ENCODE assay signal across 21 cellular contexts in genomic region chr7:114478384-114478783, GRCh38.
"Had no signal": no experiment of that assay in that cellular context is flagged by ENCODE, and none has a peak within 500 bp of the region (broad histone marks: within the 10 kb centered on the region; RNA-seq: fewer than 3 reads in every experiment).

No MANE protein-coding gene starts in this region.

- H3K27me3 Mint-ChIP-seq: activated naive CD8-positive, alpha-beta T cell treated with anti-CD3 and anti-CD28 coated beads for 36 hours; natural killer cell treated with Interleukin-12 subunit alpha and Interleukin-12 subunit beta and Interleukin-15 and Interleukin-18, amount 100 ng/mL, for 72 hours; progenitor cell of endocrine pancreas had no signal

- H3K9me3 Mint-ChIP-seq: activated naive CD8-positive, alpha-beta T cell treated with anti-CD3 and anti-CD28 coated beads for 36 hours; activated T-cell treated with anti-CD3 and anti-CD28 coated beads, Interleukin-2, amount 50 U/mL, for 4 hours; T-helper 1 cell treated with Interleukin-12 subunit alpha and Interleukin-12 subunit beta and Interleukin-4 antibody, amounts not matched to agents 30 μg/mL and 1 μg/mL, for 36 hours; WTC11 had no signal

- H3K9me3 ChIP-seq: breast epithelium, colonic mucosa, sigmoid colon, stomach, uterus had no signal

- H3K27ac ChIP-seq: breast epithelium, colonic mucosa, left ventricle myocardium inferior, sigmoid colon, stomach, uterus had no signal

- H3K4me3 Mint-ChIP-seq: activated naive CD8-positive, alpha-beta T cell treated with anti-CD3 and anti-CD28 coated beads for 36 hours; activated T-cell treated with anti-CD3 and anti-CD28 coated beads, Interleukin-2, amount 50 U/mL, for 4 hours; natural killer cell treated with Interleukin-12 subunit alpha and Interleukin-12 subunit beta and Interleukin-15 and Interleukin-18, amount 100 ng/mL, for 72 hours; T-helper 1 cell treated with Interleukin-12 subunit alpha and Interleukin-12 subunit beta and Interleukin-4 antibody, amounts not matched to agents 30 μg/mL and 1 μg/mL, for 36 hours; WTC11 had no signal

- H3K4me3 ChIP-seq: breast epithelium, colonic mucosa, left ventricle myocardium inferior, sigmoid colon, stomach, uterus had no signal

- H3K4me1 Mint-ChIP-seq: activated naive CD8-positive, alpha-beta T cell treated with anti-CD3 and anti-CD28 coated beads for 36 hours; WTC11 had no signal

- H3K27me3 ChIP-seq: breast epithelium, colonic mucosa, sigmoid colon, stomach, uterus had no signal

- H3K36me3 Mint-ChIP-seq: activated naive CD8-positive, alpha-beta T cell treated with anti-CD3 and anti-CD28 coated beads for 36 hours; natural killer cell treated with Interleukin-12 subunit alpha and Interleukin-12 subunit beta and Interleukin-15 and Interleukin-18, amount 100 ng/mL, for 72 hours; WTC11 had no signal

- DNase-seq: activated CD4-positive, alpha-beta T cell treated with anti-CD3 and anti-CD28 coated beads, Interleukin-2, amount 50 U/mL, for 48 hours; activated CD8-positive, alpha-beta memory T cell treated with anti-CD3 and anti-CD28 coated beads, Interleukin-2, amount 50 U/mL, for 48 hours; activated naive CD4-positive, alpha-beta T cell treated with Interleukin-2 at 50 U/mL for 16 hours; activated naive CD8-positive, alpha-beta T cell treated with anti-CD3 and anti-CD28 coated beads for 36 hours; activated T-cell treated with anti-CD3 and anti-CD28 coated beads, Interleukin-2, amount 50 U/mL, for 4 hours; colonic mucosa; foreskin melanocyte; left ventricle myocardium inferior; midbrain; retina; sigmoid colon; stomach; T1000; trophoblast cell; uterus had no signal

- H3K27ac Mint-ChIP-seq: activated naive CD8-positive, alpha-beta T cell treated with anti-CD3 and anti-CD28 coated beads for 36 hours; natural killer cell treated with Interleukin-12 subunit alpha and Interleukin-12 subunit beta and Interleukin-15 and Interleukin-18, amount 100 ng/mL, for 72 hours; progenitor cell of endocrine pancreas; T-helper 1 cell treated with Interleukin-12 subunit alpha and Interleukin-12 subunit beta and Interleukin-4 antibody, amounts not matched to agents 30 μg/mL and 1 μg/mL, for 36 hours; WTC11 had no signal

- H3K36me3 ChIP-seq: breast epithelium, colonic mucosa, left ventricle myocardium inferior, sigmoid colon, stomach, uterus had no signal

- ATAC-seq: activated T-cell treated with anti-CD3 and anti-CD28 coated beads, Interleukin-2, amount 50 U/mL, for 4 hours; natural killer cell treated with Interleukin-12 subunit alpha and Interleukin-12 subunit beta and Interleukin-15 and Interleukin-18, amount 100 ng/mL, for 72 hours; WTC11 had no signal

- FAIRE-seq: astrocyte had no signal

- H3K4me1 ChIP-seq: breast epithelium, colonic mucosa, left ventricle myocardium inferior, stomach had no signal
